Comparison of ENCODE assay signal across 8 cellular contexts in the genomic region with DNA sequence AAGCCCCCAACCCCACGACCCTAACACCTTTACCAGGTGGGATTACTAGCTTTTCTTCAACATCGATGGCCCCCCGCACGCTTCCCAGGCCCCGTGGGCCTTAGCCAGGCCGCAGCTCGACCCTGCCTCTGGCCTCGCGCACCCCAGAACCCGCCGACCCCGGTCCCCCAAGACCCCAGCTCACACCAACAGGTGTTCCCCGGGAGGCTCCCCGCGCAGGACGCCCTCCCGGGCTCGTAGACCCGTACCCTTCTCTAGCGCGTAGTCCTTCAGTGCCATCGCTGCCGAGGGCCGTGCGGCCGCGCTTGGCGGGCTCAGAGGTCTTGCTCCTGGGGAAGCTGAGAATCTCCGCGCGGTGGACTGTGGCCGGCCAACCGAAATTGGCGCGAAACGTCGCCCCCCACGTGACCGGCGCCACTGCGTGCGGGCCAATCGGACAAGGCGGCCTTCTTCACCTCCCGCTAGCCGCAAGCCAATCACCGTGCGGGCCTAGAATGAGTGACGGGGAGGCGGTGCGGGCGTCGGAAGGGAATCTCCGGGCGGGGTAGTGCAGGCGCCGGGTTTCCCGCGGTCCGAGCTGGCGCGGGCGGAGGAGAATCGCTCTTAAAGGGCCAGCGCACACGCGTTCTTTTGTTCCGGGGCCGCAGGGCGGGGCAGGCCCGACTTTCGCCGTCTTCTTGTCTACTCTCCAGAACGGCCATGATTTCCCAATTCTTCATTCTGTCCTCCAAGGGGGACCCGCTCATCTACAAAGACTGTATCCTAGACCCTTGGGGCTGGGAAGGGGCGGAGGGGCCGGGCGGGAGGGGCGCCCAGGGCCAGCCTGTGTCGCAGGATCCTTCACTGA. TPM values are rescaled to one million over a fixed set of nuclear protein-coding genes. Genes with fewer than 3 reads are reported as not detected.
DNase-seq lines count a peak whose midpoint lies in the region; TF ChIP-seq lines count a peak whose summit lies in the region.

A gene with protein sequence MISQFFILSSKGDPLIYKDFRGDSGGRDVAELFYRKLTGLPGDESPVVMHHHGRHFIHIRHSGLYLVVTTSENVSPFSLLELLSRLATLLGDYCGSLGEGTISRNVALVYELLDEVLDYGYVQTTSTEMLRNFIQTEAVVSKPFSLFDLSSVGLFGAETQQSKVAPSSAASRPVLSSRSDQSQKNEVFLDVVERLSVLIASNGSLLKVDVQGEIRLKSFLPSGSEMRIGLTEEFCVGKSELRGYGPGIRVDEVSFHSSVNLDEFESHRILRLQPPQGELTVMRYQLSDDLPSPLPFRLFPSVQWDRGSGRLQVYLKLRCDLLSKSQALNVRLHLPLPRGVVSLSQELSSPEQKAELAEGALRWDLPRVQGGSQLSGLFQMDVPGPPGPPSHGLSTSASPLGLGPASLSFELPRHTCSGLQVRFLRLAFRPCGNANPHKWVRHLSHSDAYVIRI (plus strand): TSS at position 628 of the 847 bp plus-strand sequence. CDS start 72 bp downstream, at position 700.
A gene (minus strand): TSS at position 382 of the 847 bp plus-strand sequence. CDS start 103 bp downstream, at position 279.

- peak; percentile 98 for DNase-seq in GF-D8 (lab: John Stamatoyannopoulos, UW)
- peak; percentile 94 for DNase-seq in HEK293T (ENCODE audit: extremely low spot score)
- DNase-seq in MV-4-11 (lab: John Stamatoyannopoulos, UW), result peak; percentile 97
- peak; percentile 100 for DNase-seq in SK-MEL-5 (ENCODE audit: low read depth, low spot score)
- DNase-seq in activated naive CD4-positive, alpha-beta T cell treated with Interleukin-2 at 50 U/mL for 16 hours, result peak; percentile 98
- peak; percentile 98 for DNase-seq in foreskin melanocyte
- DNase-seq in substantia nigra (lab: John Stamatoyannopoulos, UW), result peak; percentile 85 to 100 (median 98)

- POLR2A ChIA-PET in HEK293T (lab: Yijun Ruan, JAX), result interaction anchor here (0.5 to 5.4 kb wide), 28 partner anchors 8 to 485 kb away, joined by 3 to 100 read pairs (median 6); a partner anchor contains a TSS

- peaks cover 12 to 18% of the 10 kb centered on the region in 2 experiments for H3K4me1 ChIP-seq in neutrophil (ENCODE audit: control insufficient read depth in 1 of 2, insufficient read depth in 1 of 2, low read depth in 1 of 2, low read length in 1 of 2)

- no peaks in the 10 kb centered on the region for H3K27me3 ChIP-seq in neutrophil

- peaks cover 35% of the 10 kb centered on the region for H3K36me3 ChIP-seq in neutrophil

- H3K9me3 ChIP-seq in neutrophil, result no peaks in the 10 kb centered on the region

- peak; percentile 47 for TF ChIP-seq CTCF in neutrophil (IDR thresholded peaks at IDR 0.05)

- H3K4me3 ChIP-seq in neutrophil (ENCODE audit: low read depth in 1 of 2, low read length in 1 of 2), result peak within 1 kb of the TSS; percentile 90 to 96

- H3K27ac ChIP-seq in neutrophil (peak within 1 kb of the TSS; percentile 93), substantia nigra (ENCODE audit: low read depth, low read length, poor library complexity, severe bottlenecking) (peak within 1 kb of the TSS; percentile 91)

- in situ Hi-C loops in SK-MEL-5 (cut with HindIII; ENCODE audit: low pct_unique_long_range_greater_than_20kb, low sequenced_read_pairs), result no loop called here

- CTCF ChIA-PET in HEK293T (lab: Yijun Ruan, JAX), result interaction anchor here (0.6 to 1.2 kb wide), 4 partner anchors 12 to 47 kb away, joined by 3 to 4 read pairs (median 3); a partner anchor contains a TSS

TF ChIP-seq in HEK293T, 16 proteins besides CTCF, POLR2A, EP300 and RAD21:
- TF ChIP-seq ELF4 (IDR thresholded peaks at IDR 0.05) (peak; percentile 57; the same call in 1 of the 2 replicates), L3MBTL2 (conservative IDR thresholded peaks at IDR 0.05) (peak; percentile 94), NFRKB (IDR thresholded peaks at IDR 0.05) (peak; percentile 46; the same call in 1 of the 2 replicates), SP1 (IDR thresholded peaks at IDR 0.05) (no peak), FOXA1 (IDR thresholded peaks at IDR 0.05) (no peak)
- TF ChIP-seq, protein P1, sequence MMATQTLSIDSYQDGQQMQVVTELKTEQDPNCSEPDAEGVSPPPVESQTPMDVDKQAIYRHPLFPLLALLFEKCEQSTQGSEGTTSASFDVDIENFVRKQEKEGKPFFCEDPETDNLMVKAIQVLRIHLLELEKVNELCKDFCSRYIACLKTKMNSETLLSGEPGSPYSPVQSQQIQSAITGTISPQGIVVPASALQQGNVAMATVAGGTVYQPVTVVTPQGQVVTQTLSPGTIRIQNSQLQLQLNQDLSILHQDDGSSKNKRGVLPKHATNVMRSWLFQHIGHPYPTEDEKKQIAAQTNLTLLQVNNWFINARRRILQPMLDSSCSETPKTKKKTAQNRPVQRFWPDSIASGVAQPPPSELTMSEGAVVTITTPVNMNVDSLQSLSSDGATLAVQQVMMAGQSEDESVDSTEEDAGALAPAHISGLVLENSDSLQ (IDR thresholded peaks at IDR 0.05), result peak; percentile 99

RNA-seq across cellular contexts. Expression of the first gene that starts in this region (rescaled TPM):
- total RNA-seq in SK-MEL-5 (2014; rRNA removed; shearing (Covaris generic)), result 15.9 and 16.4 TPM in 2 replicates
- polyA plus RNA-seq in SK-MEL-5 (2015; cell fraction: cytosol; rRNA removed), result 15.4 and 17.2 TPM in 2 replicates
- polyA plus RNA-seq in SK-MEL-5 (2015; cell fraction: nucleus; rRNA removed), result 83.1 and 113 TPM in 2 replicates

RNA-seq across cellular contexts. Expression of the second gene that starts in this region (rescaled TPM):
- total RNA-seq in SK-MEL-5 (2014; rRNA removed; shearing (Covaris generic)), result 163 and 176 TPM in 2 replicates
- 170 and 183 TPM in 2 replicates for polyA plus RNA-seq in SK-MEL-5 (2015; cell fraction: cytosol; rRNA removed)
- polyA plus RNA-seq in SK-MEL-5 (2015; cell fraction: nucleus; rRNA removed), result 608 TPM in 2 replicates

Comparison
In these comparisons a context has a peak if more than half of its experiments do, and no peak if none do; other contexts are left out.
1. Peak in every context shown above with its lines: DNase-seq, H3K4me3 ChIP-seq and H3K27ac ChIP-seq.